Comparison of ENCODE assay signal across 13 cellular contexts in genomic region chr11:47392546-47393162, GRCh38. TPM values are rescaled to one million over a fixed set of nuclear protein-coding genes. Genes with fewer than 3 reads are reported as not detected.
DNase-seq lines count a peak whose midpoint lies in the region; ATAC-seq and TF ChIP-seq lines count a peak whose summit lies in the region.
"Had no signal": no experiment of that assay in that cellular context is flagged by ENCODE, and none has a peak within 500 bp of the region (broad histone marks: within the 10 kb centered on the region; RNA-seq: fewer than 3 reads in every experiment).

No MANE protein-coding gene starts in this region.

- H3K36me3 ChIP-seq in OCI-LY7 (ENCODE audit: insufficient read depth, low read length) (no peaks in the 10 kb centered on the region), left lung (no peaks in the 10 kb centered on the region)

- H3K79me2 ChIP-seq in OCI-LY7 (ENCODE audit: insufficient read depth, low read depth, low read length), result no peaks in the 10 kb centered on the region

- peak overlapping the region; percentile 76; the same call in 1 of the 2 replicates for H3K4me2 ChIP-seq in OCI-LY7 (ENCODE audit: low read length)

- H3K9me3 ChIP-seq in OCI-LY7 (ENCODE audit: low read length) (no peaks in the 10 kb centered on the region), left lung (no peaks in the 10 kb centered on the region)

- POLR2A ChIA-PET in OCI-LY7 (lab: Charles Lee), result interaction anchor here (0.6 to 2.9 kb wide), 6 partner anchors 11 to 817 kb away, joined by 3 to 19 read pairs (median 4); partner anchors contain the start of gene SPI1

- peak; percentile 23 for DNase-seq in SIG-M5 treated with dmso at 0.1 percent for 504 hours (lab: John Stamatoyannopoulos, UW; ENCODE audit: unreplicated experiment)
- DNase-seq in SIG-M5 (lab: John Stamatoyannopoulos, UW), result no peak
- no peak for DNase-seq in OCI-LY7 (ENCODE audit: low spot score)
- peak in 1 of 2 donors; percentile 33 for DNase-seq in left lung
- DNase-seq in stimulated activated CD4-positive, alpha-beta T cell treated with anti-CD3 and anti-CD28 coated beads, Interleukin-4, amount 100 ng/mL, for 1 hour, result no peak
- no peak for DNase-seq in GDM1 (lab: John Stamatoyannopoulos, UW)
- DNase-seq: activated CD4-positive, alpha-beta T cell treated with anti-CD3 and anti-CD28 coated beads, Interleukin-2, amount 10 ng/mL, durations not matched to agents 24 days and 14 days; NCI-H2107 had no signal

- peak overlapping the region; percentile 37; the same call in 1 of the 2 replicates for H2AFZ ChIP-seq in OCI-LY7 (ENCODE audit: low read length)

- no peaks in the 10 kb centered on the region for H3K9me2 ChIP-seq in OCI-LY7 (ENCODE audit: insufficient read depth, low read length)

- intact Hi-C loops in OCI-LY7 (cut with micrococcal nuclease; ENCODE audit: unreplicated experiment), result loop anchor here (10.0 kb wide), 1 partner anchor 632 kb away; no protein-coding TSS in a partner anchor
- intact Hi-C loops in left lung (cut with DNase I), result no loop called here

- H3K27me3 ChIP-seq in left lung, result no peaks in the 10 kb centered on the region

- H3K4me3 ChIP-seq in OCI-LY7 (ENCODE audit: low read depth, low read length, poor library complexity, severe bottlenecking) (no peak overlapping the region), left lung (peak overlapping the region in 1 of 2 donors; percentile 40), skin epidermis (no peak overlapping the region)

- no peak for ATAC-seq in left lung
- no peak for ATAC-seq in GM19395 (IDR thresholded peaks at IDR 0.05; ENCODE audit: unreplicated experiment)

- no peaks in the 10 kb centered on the region for H4K20me1 ChIP-seq in OCI-LY7 (ENCODE audit: insufficient read depth, low read length)

- H3K4me1 ChIP-seq in OCI-LY7 (ENCODE audit: insufficient read depth, low read length, poor library complexity, severe bottlenecking), result peaks cover 53% of the 10 kb centered on the region
- H3K4me1 ChIP-seq in left lung, result peaks cover 0 to 83% of the 10 kb centered on the region in 2 donors

- TF ChIP-seq CTCF in OCI-LY7 (conservative IDR thresholded peaks at IDR 0.05; ENCODE audit: low read length) (no peak), left lung (IDR thresholded peaks at IDR 0.05) (no peak)

- H3K27ac ChIP-seq in OCI-LY7 (ENCODE audit: low read depth, low read length, poor library complexity, severe bottlenecking) (peak overlapping the region; percentile 82), left lung (peak overlapping the region; percentile 92 to 97), skin epidermis (peak overlapping the region in 20 of 21 experiments; percentile 31 to 100 (median 94))
- H3K27ac ChIP-seq: epithelial cell of prostate had no signal

- CTCF ChIA-PET in OCI-LY7 (lab: Charles Lee; ENCODE audit: unreplicated experiment), result interaction anchor here (0.9 to 1.6 kb wide), 2 partner anchors 14 to 15 kb away, joined by 3 to 4 read pairs; partner anchors contain the start of gene SPI1

- BruUV-seq in OCI-LY7 (replicated peaks; lab: Mats Ljungman, UMichigan), result no TSS peak

RNA-seq across cellular contexts. Expression of gene SPI1, which starts 14.3 kb away (rescaled TPM):
- total RNA-seq in OCI-LY7 (2014; rRNA removed; shearing (Covaris generic)), result 48.9 and 79.6 TPM in 2 replicates
- total RNA-seq in OCI-LY7 (2022), result 71.2 and 73.3 TPM in 2 replicates
- total RNA-seq in left lung, result 100 to 1,000 TPM in 1 of 2 donors, 10 to 100 TPM in 1; 75.6 to 194 TPM
- total RNA-seq: A172; activated CD4-positive, alpha-beta T cell treated with anti-CD3 and anti-CD28 coated beads, Interleukin-2, amount 10 ng/mL, durations not matched to agents 24 days and 14 days; LHCN-M2 had no signal

RNA-seq across cellular contexts. Expression of gene SLC39A13, which starts 15.7 kb away (rescaled TPM):
- total RNA-seq in OCI-LY7 (2014; rRNA removed; shearing (Covaris generic)), result 31.6 and 31.8 TPM in 2 replicates
- 30.5 and 33.9 TPM in 2 replicates for total RNA-seq in OCI-LY7 (2022)
- 10 to 100 TPM; 60.1 to 66.1 TPM for total RNA-seq in left lung

RNA-seq across cellular contexts. Expression of gene PSMC3, which starts 33.6 kb away (rescaled TPM):
- 122 and 135 TPM in 2 replicates for total RNA-seq in OCI-LY7 (2014; rRNA removed; shearing (Covaris generic))
- 127 and 144 TPM in 2 replicates for total RNA-seq in OCI-LY7 (2022)
- 100 to 1,000 TPM in 1 of 2 donors, 10 to 100 TPM in 1; 86.7 to 133 TPM for total RNA-seq in left lung

RNA-seq across cellular contexts. Expression of gene MYBPC3, which starts 40.2 kb away (rescaled TPM):
- total RNA-seq in OCI-LY7 (2014; rRNA removed; shearing (Covaris generic)), result 0.10 and 0.25 TPM in 2 replicates
- total RNA-seq in OCI-LY7 (2022) (0.18 and 0.29 TPM in 2 replicates), left lung (1 to 10 TPM in 1 of 2 donors, under 1 TPM in 1; 0.52 to 2.0 TPM)
- total RNA-seq: A172; activated CD4-positive, alpha-beta T cell treated with anti-CD3 and anti-CD28 coated beads, Interleukin-2, amount 10 ng/mL, durations not matched to agents 24 days and 14 days; LHCN-M2 had no signal

RNA-seq across cellular contexts. Expression of gene RAPSN, which starts 56.3 kb away (rescaled TPM):
- 0.26 TPM in 1 of 2 replicates, not detected in the other for total RNA-seq in OCI-LY7 (2014; rRNA removed; shearing (Covaris generic))
- total RNA-seq in OCI-LY7 (2022) (not detected in 2 replicates), left lung (1 to 10 TPM in 1 of 2 donors, under 1 TPM in 1; 0.79 to 1.0 TPM)
- total RNA-seq: A172 had no signal
